1 cellular context compared by ENCODE assay signal in genomic region chr12:125149160-125150108, GRCh38.
TF ChIP-seq lines count a peak whose summit lies in the region.

No MANE protein-coding gene starts in this region.

TF ChIP-seq in GM12878, 131 proteins besides CTCF, POLR2A, EP300 and RAD21 (continued from another document):
- TF ChIP-seq MXI1 (IDR thresholded peaks at IDR 0.05; ENCODE audit: low read depth, low read length) (0 out of 2 replicates have a peak, but pooled peaks have one; percentile 35), USF2 (IDR thresholded peaks at IDR 0.05; ENCODE audit: borderline replicate concordance, low read depth, low read length) (peak; percentile 58; the same call in 1 of the 2 replicates), NFYA (IDR thresholded peaks at IDR 0.05; ENCODE audit: borderline replicate concordance, low read depth, low read length) (no peak), MTA2 (IDR thresholded peaks at IDR 0.05; ENCODE audit: low read depth) (peak; percentile 59), SUPT20H (IDR thresholded peaks at IDR 0.05; ENCODE audit: borderline replicate concordance, control insufficient read depth, low read depth, low read length) (no peak), MEF2B (IDR thresholded peaks at IDR 0.05; ENCODE audit: partially characterized antibody, poor library complexity, severe bottlenecking) (peak; percentile 17), CHD1 (IDR thresholded peaks at IDR 0.05; ENCODE audit: low read depth, low read length) (no peak), YBX1 (IDR thresholded peaks at IDR 0.05) (no peak), CEBPZ (IDR thresholded peaks at IDR 0.05; ENCODE audit: low read depth, low read length) (no peak), RFX5 (IDR thresholded peaks at IDR 0.05; ENCODE audit: low read depth, low read length) (no peak), HDAC2 (IDR thresholded peaks at IDR 0.05) (no peak), PRDM15 (CRISPR knock-in tag; IDR thresholded peaks at IDR 0.05) (no peak), SPI1 (IDR thresholded peaks at IDR 0.05; ENCODE audit: borderline replicate concordance, insufficient read depth, low read depth, low read length) (peak; percentile 95), CREB1 (IDR thresholded peaks at IDR 0.05; ENCODE audit: low read depth) (0 out of 2 replicates have a peak, but pooled peaks have one; percentile 10), SMAD1 (IDR thresholded peaks at IDR 0.05; ENCODE audit: low read depth, partially characterized antibody) (no peak), CBFB (IDR thresholded peaks at IDR 0.05; ENCODE audit: low read depth) (no peak), TCF3 (IDR thresholded peaks at IDR 0.05; ENCODE audit: borderline replicate concordance, insufficient read depth, low read depth, low read length) (peak; percentile 97), ZNF207 (IDR thresholded peaks at IDR 0.05; ENCODE audit: borderline replicate concordance) (no peak), SREBF1 (IDR thresholded peaks at IDR 0.05; ENCODE audit: low read length) (no peak), FOXK2 (IDR thresholded peaks at IDR 0.05) (no peak), HDGF (IDR thresholded peaks at IDR 0.05) (no peak), NKRF (conservative IDR thresholded peaks at IDR 0.05) (no peak)
